ENCODE assay signal across 8 cellular contexts in genomic region chr11:100687032-100687629, GRCh38. TPM values are rescaled to one million over a fixed set of nuclear protein-coding genes. Genes with fewer than 3 reads are reported as not detected.
DNase-seq lines count a peak whose midpoint lies in the region; ATAC-seq, FAIRE-seq and TF ChIP-seq lines count a peak whose summit lies in the region.

TSS of gene ARHGAP42 (plus strand) at chr11:100687288. CDS start at chr11:100687679, 391 bp downstream.

- peaks cover 16% of the 10 kb centered on the region for H3K79me2 ChIP-seq in osteoblast (ENCODE audit: insufficient read depth, low read length)
- no peaks in the 10 kb centered on the region for H3K79me2 ChIP-seq in OCI-LY7 (ENCODE audit: insufficient read depth, low read depth, low read length)

- 3% methylated on average over 31 of the region's 81 CpGs for WGBS in A549 (ENCODE audit: missing lambda C conversion rate)

- TF ChIP-seq RAD21 in A549 (conservative IDR thresholded peaks at IDR 0.05 in 1 of 2, IDR thresholded peaks at IDR 0.05 in 1 of 2) = no peak

- intact Hi-C loops in Right ventricle myocardium inferior (cut with DNase I) = loop anchor here (2.0 to 5.0 kb wide), 3 partner anchors 54 to 110 kb away; no protein-coding TSS in a partner anchor
- intact Hi-C loops in OCI-LY7 (cut with micrococcal nuclease; ENCODE audit: unreplicated experiment) = no loop called here

- TF ChIP-seq CTCF in A549 (IDR thresholded peaks at IDR 0.05) = no peak
- no peak for TF ChIP-seq CTCF in osteoblast (IDR thresholded peaks at IDR 0.05; ENCODE audit: extremely low read depth, low read depth, low read length)
- no peak for TF ChIP-seq CTCF in OCI-LY7 (conservative IDR thresholded peaks at IDR 0.05; ENCODE audit: low read length)

- peak; percentile 47 to 74 for DNase-seq in A549 (ENCODE audit: low read depth in 1 of 2, low spot score in 1 of 2)
- peak; percentile 63 for DNase-seq in GM12892 (ENCODE audit: insufficient read length)
- peak; percentile 3 for DNase-seq in NCI-H1048 (lab: John Stamatoyannopoulos, UW)
- peak; percentile 25 to 60 for DNase-seq in activated naive CD4-positive, alpha-beta T cell treated with anti-CD3 and anti-CD28 coated beads, Interleukin-2, amount 50 U/mL, for 72 hours (ENCODE audit: low spot score in 2 of 2)
- DNase-seq in Right ventricle myocardium inferior (ENCODE audit: missing footprints) = peak; percentile 84
- DNase-seq in osteoblast (ENCODE audit: insufficient read length, low spot score, missing footprints) = peak; percentile 93
- no peak for DNase-seq in OCI-LY7 (ENCODE audit: low spot score)

- CTCF ChIA-PET in A549 (lab: Yijun Ruan, JAX) (interaction anchor here (0.6 to 1.8 kb wide), 16 partner anchors 8 to 242 kb away, joined by 3 to 11 read pairs (median 3); no protein-coding TSS in a partner anchor), OCI-LY7 (lab: Charles Lee; ENCODE audit: unreplicated experiment) (interaction anchor here (0.5 kb wide), 1 partner anchor 417 kb away, joined by 8 read pairs; no protein-coding TSS in a partner anchor)

- peak; percentile 38 for TF ChIP-seq POLR2A in A549 (IDR thresholded peaks at IDR 0.05; ENCODE audit: low read length)
- TF ChIP-seq POLR2A in GM12892 (IDR thresholded peaks at IDR 0.05; ENCODE audit: low read depth, low read length) = peak; percentile 45; the same call in 1 of the 2 replicates

- H3K4me1 ChIP-seq in A549 (peaks cover 59% of the 10 kb centered on the region), osteoblast (ENCODE audit: insufficient read depth, low read length) (peaks cover 31% of the 10 kb centered on the region), OCI-LY7 (ENCODE audit: insufficient read depth, low read length, poor library complexity, severe bottlenecking) (no peaks in the 10 kb centered on the region)

- peak within 1 kb of the TSS; percentile 89 for H3K4me2 ChIP-seq in A549
- H3K4me2 ChIP-seq in osteoblast (ENCODE audit: insufficient read depth, low read length) = peak within 1 kb of the TSS; percentile 85
- H3K4me2 ChIP-seq in OCI-LY7 (ENCODE audit: low read length) = no peak within 1 kb of the TSS

- no peak for TF ChIP-seq EP300 in A549 (IDR thresholded peaks at IDR 0.05)

- no TSS peak for BruUV-seq in OCI-LY7 (replicated peaks; lab: Mats Ljungman, UMichigan)

- H3K36me3 Mint-ChIP-seq in activated naive CD4-positive, alpha-beta T cell treated with anti-CD3 and anti-CD28 coated beads, Interleukin-2, amount 50 U/mL, for 72 hours = peaks cover 0 to 12% of the 10 kb centered on the region in 2 donors

- ATAC-seq in A549 = peak; percentile 84 to 85
- peak; percentile 72 for ATAC-seq in HG02610 (IDR thresholded peaks at IDR 0.05; ENCODE audit: unreplicated experiment)
- peak; percentile 66 to 74 for ATAC-seq in activated naive CD4-positive, alpha-beta T cell treated with anti-CD3 and anti-CD28 coated beads, Interleukin-2, amount 50 U/mL, for 72 hours
- ATAC-seq in Right ventricle myocardium inferior = peak; percentile 77

- FAIRE-seq in A549 (lab: Jason Lieb, UNC) (no peak), GM12892 (lab: Jason Lieb, UNC) (peak; percentile 93)

- H3K27ac Mint-ChIP-seq in activated naive CD4-positive, alpha-beta T cell treated with anti-CD3 and anti-CD28 coated beads, Interleukin-2, amount 50 U/mL, for 72 hours = no peak within 1 kb of the TSS

- H3K27ac ChIP-seq in A549 = peak within 1 kb of the TSS; percentile 84 to 93
- H3K27ac ChIP-seq in osteoblast (ENCODE audit: low read depth, low read length) = peak within 1 kb of the TSS; percentile 73
- H3K27ac ChIP-seq in OCI-LY7 (ENCODE audit: low read depth, low read length, poor library complexity, severe bottlenecking) = no peak within 1 kb of the TSS

- peaks cover 0 to 12% of the 10 kb centered on the region in 2 donors for H3K9me3 Mint-ChIP-seq in activated naive CD4-positive, alpha-beta T cell treated with anti-CD3 and anti-CD28 coated beads, Interleukin-2, amount 50 U/mL, for 72 hours

- H3K9me3 ChIP-seq in A549 (no peaks in the 10 kb centered on the region), osteoblast (ENCODE audit: low read depth, low read length) (no peaks in the 10 kb centered on the region), OCI-LY7 (ENCODE audit: low read length) (no peaks in the 10 kb centered on the region)

- no peaks in the 10 kb centered on the region for H3K27me3 ChIP-seq in osteoblast (ENCODE audit: insufficient read depth, low read length)

- H3K36me3 ChIP-seq in osteoblast (ENCODE audit: insufficient read depth, low read length) = no peaks in the 10 kb centered on the region
- H3K36me3 ChIP-seq in OCI-LY7 (ENCODE audit: insufficient read depth, low read length) = no peaks in the 10 kb centered on the region

- H3K4me3 ChIP-seq in A549 (peak within 1 kb of the TSS; percentile 77), osteoblast (ENCODE audit: insufficient read depth, low read length) (peak within 1 kb of the TSS; percentile 85), OCI-LY7 (ENCODE audit: low read depth, low read length, poor library complexity, severe bottlenecking) (no peak within 1 kb of the TSS)

- H4K20me1 ChIP-seq in osteoblast (ENCODE audit: insufficient read depth, low read length) = no peaks in the 10 kb centered on the region
- no peaks in the 10 kb centered on the region for H4K20me1 ChIP-seq in OCI-LY7 (ENCODE audit: insufficient read depth, low read length)

- H2AFZ ChIP-seq in osteoblast (ENCODE audit: low read length) (peak within 1 kb of the TSS; percentile 97), OCI-LY7 (ENCODE audit: low read length) (no peak within 1 kb of the TSS)

- no peaks in the 10 kb centered on the region for H3K9me2 ChIP-seq in OCI-LY7 (ENCODE audit: insufficient read depth, low read length)

- POLR2A ChIA-PET in A549 (lab: Yijun Ruan, JAX) = interaction anchor here (0.6 to 1.1 kb wide), 9 partner anchors 32 to 162 kb away, joined by 3 to 7 read pairs (median 3); no protein-coding TSS in a partner anchor
- POLR2A ChIA-PET in OCI-LY7 (lab: Charles Lee) = no interaction called here

TF ChIP-seq in A549, 52 proteins besides CTCF, POLR2A, EP300 and RAD21:
- TF ChIP-seq EHF (CRISPR knock-in tag; IDR thresholded peaks at IDR 0.05) = no peak
- TF ChIP-seq MAX (IDR thresholded peaks at IDR 0.05) = peak; percentile 46; the same call in 1 of the 2 replicates

RNA-seq across cellular contexts. Expression of gene ARHGAP42, which starts in this region (rescaled TPM):
- polyA plus RNA-seq in A549 (2011; rRNA removed) (17.0 and 21.6 TPM in 2 replicates), A549 (2017; fragmentation: RNase III; extraction: RNeasy Plus Mini Kit Qiagen cat#74134 plus additional on column Dnase treatment) (5.0 to 5.4 TPM (median 5.1 TPM) in 3 replicates)
- polyA plus RNA-seq in A549 (2012; cell fraction: cytosol; rRNA removed) = 2.6 and 3.7 TPM in 2 replicates
- polyA plus RNA-seq in A549 (2012; cell fraction: nucleus; rRNA removed) = 2.4 and 4.7 TPM in 2 replicates
- 21.9 and 23.8 TPM in 2 replicates for polyA minus RNA-seq in A549 (2011; rRNA and poly(A)+ RNA removed)
- polyA plus RNA-seq in GM12892 (2012; ENCODE audit: missing spikeins) = 1.3 TPM
- total RNA-seq in activated naive CD4-positive, alpha-beta T cell treated with anti-CD3 and anti-CD28 coated beads, Interleukin-2, amount 50 U/mL, for 72 hours = under 1 TPM; 0.10 to 0.32 TPM
- total RNA-seq in Right ventricle myocardium inferior (4.5 TPM), osteoblast (9.4 and 10.9 TPM in 2 replicates), OCI-LY7 (2022) (not detected in 2 replicates)
- 0.10 TPM in 1 of 2 replicates, not detected in the other for total RNA-seq in OCI-LY7 (2014; rRNA removed; shearing (Covaris generic))

Comparison
In these comparisons a context has a peak if more than half of its experiments do, and no peak if none do; other contexts are left out.
1. Peak in DNase-seq and ATAC-seq in activated naive CD4-positive, alpha-beta T cell treated with anti-CD3 and anti-CD28 coated beads, Interleukin-2, amount 50 U/mL, for 72 hours; RNA of the gene not detected or under 1 TPM.